Comparison of ENCODE assay signal across 9 cellular contexts in the genomic region with DNA sequence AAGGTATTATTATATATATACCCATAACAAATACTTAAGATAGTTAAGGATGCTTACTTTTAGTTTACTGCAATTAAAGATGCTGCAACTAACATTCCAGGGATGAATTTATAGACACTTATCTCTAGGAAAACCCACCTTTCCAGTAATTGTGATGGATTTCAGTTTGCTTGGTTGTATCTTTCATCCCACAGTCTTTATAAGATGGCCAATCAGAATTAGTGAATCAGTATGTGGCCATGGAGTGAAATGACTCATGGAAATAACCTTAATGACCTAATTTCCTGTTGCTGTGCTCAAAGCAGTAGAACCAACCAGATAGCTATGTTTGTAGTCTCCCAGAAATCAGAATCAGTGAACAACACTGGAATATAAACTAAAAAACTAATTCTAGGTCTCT. TPM values are rescaled to one million over a fixed set of nuclear protein-coding genes. Genes with fewer than 3 reads are reported as not detected.
A peak's percentile ranks its signal among the peaks of the same experiment; 100 is the strongest.
DNase-seq lines count a peak whose midpoint lies in the region; ATAC-seq and TF ChIP-seq lines count a peak whose summit lies in the region.
"Had no signal": no experiment of that assay in that cellular context is flagged by ENCODE, and none has a peak within 500 bp of the region (broad histone marks: within the 10 kb centered on the region; RNA-seq: fewer than 3 reads in every experiment).

No MANE protein-coding gene starts in this region.

- DNase-seq in SJSA1 (ENCODE audit: low read depth in 1 of 2, low spot score in 2 of 2): peak in 1 of 2 experiments; percentile 31
- DNase-seq in iris pigment epithelial cell (ENCODE audit: low read depth): peak; percentile 85
- no peak for DNase-seq in CD4-positive, alpha-beta T cell
- no peak for DNase-seq in SHP77 treated with DMSO at 0.1 percent for 48 hours (lab: John Stamatoyannopoulos, UW)
- no peak for DNase-seq in hypothalamus (lab: John Stamatoyannopoulos, UW)
- DNase-seq: activated CD4-positive, alpha-beta T cell treated with anti-CD3 and anti-CD28 coated beads, Interleukin-2, amount 50 U/mL, for 4 hours had no signal

- H3K4me3 Mint-ChIP-seq in CD4-positive, alpha-beta T cell: no peak overlapping the region

- H3K36me3 ChIP-seq in SJSA1: peaks cover 7% of the 10 kb centered on the region

- no peak overlapping the region for H3K4me3 ChIP-seq in SJSA1

- no peaks in the 10 kb centered on the region for H3K9me3 Mint-ChIP-seq in CD4-positive, alpha-beta T cell

- POLR2A ChIA-PET in CD4-positive, alpha-beta T cell (lab: Charles Lee): no interaction called here

- TF ChIP-seq CTCF in CD4-positive, alpha-beta T cell (IDR thresholded peaks at IDR 0.05): no peak

- H3K9me3 ChIP-seq in SJSA1 (replicated peaks): no peaks in the 10 kb centered on the region
- H3K9me3 ChIP-seq in CD4-positive, alpha-beta T cell (ENCODE audit: control insufficient read depth, low read length): peaks cover 3% of the 10 kb centered on the region

- no peaks in the 10 kb centered on the region for H3K4me1 Mint-ChIP-seq in CD4-positive, alpha-beta T cell (ENCODE audit: low read depth)

- intact Hi-C loops in CD4-positive, alpha-beta T cell (cut with DNase I, micrococcal nuclease): no loop called here

- CTCF ChIA-PET in CD4-positive, alpha-beta T cell (lab: Charles Lee): no interaction called here

- H3K27ac ChIP-seq in SJSA1: peak overlapping the region; percentile 68
- no peak overlapping the region for H3K27ac ChIP-seq in CD4-positive, alpha-beta T cell (ENCODE audit: low read depth, low read length)

- peaks cover 17% of the 10 kb centered on the region for H3K4me1 ChIP-seq in SJSA1 (replicated peaks)

- H3K36me3 Mint-ChIP-seq in CD4-positive, alpha-beta T cell (ENCODE audit: low read depth): peaks cover 50% of the 10 kb centered on the region

- no peaks in the 10 kb centered on the region for H3K27me3 ChIP-seq in SJSA1 (replicated peaks)
- no peaks in the 10 kb centered on the region for H3K27me3 ChIP-seq in CD4-positive, alpha-beta T cell (ENCODE audit: control insufficient read depth, insufficient read depth, low read length)

- peak; percentile 60 for ATAC-seq in GM18498 (IDR thresholded peaks at IDR 0.05; ENCODE audit: unreplicated experiment)
- peak; percentile 54 for ATAC-seq in HG02571 (IDR thresholded peaks at IDR 0.05; ENCODE audit: unreplicated experiment)
- no peak for ATAC-seq in CD4-positive, alpha-beta T cell (ENCODE audit: poor library complexity)
- no peak for ATAC-seq in HG03139 (IDR thresholded peaks at IDR 0.05; ENCODE audit: unreplicated experiment)

- no peaks in the 10 kb centered on the region for H3K27me3 Mint-ChIP-seq in CD4-positive, alpha-beta T cell

- no peak overlapping the region for H3K27ac Mint-ChIP-seq in CD4-positive, alpha-beta T cell

RNA-seq across cellular contexts. Expression of a gene that starts 26.4 kb away (rescaled TPM):
- total RNA-seq in SJSA1 (2014; rRNA removed; shearing (Covaris generic)): 16.6 and 21.7 TPM in 2 replicates
- 1 to 10 TPM; 6.4 to 6.8 TPM for total RNA-seq in CD4-positive, alpha-beta T cell

RNA-seq across cellular contexts. Expression of a gene that starts 26.7 kb away (rescaled TPM):
- total RNA-seq in SJSA1 (2014; rRNA removed; shearing (Covaris generic)): 14.4 and 15.0 TPM in 2 replicates
- 1 to 10 TPM; 1.5 to 1.6 TPM for total RNA-seq in CD4-positive, alpha-beta T cell

Comparison
In these comparisons a context has a peak if more than half of its experiments do, and no peak if none do; other contexts are left out.
1. ATAC-seq: peak in GM18498 (single experiment) and HG02571 (single experiment); none in CD4-positive, alpha-beta T cell (single experiment) and HG03139 (single experiment).